12 cellular contexts compared by ENCODE assay signal in the genomic region with DNA sequence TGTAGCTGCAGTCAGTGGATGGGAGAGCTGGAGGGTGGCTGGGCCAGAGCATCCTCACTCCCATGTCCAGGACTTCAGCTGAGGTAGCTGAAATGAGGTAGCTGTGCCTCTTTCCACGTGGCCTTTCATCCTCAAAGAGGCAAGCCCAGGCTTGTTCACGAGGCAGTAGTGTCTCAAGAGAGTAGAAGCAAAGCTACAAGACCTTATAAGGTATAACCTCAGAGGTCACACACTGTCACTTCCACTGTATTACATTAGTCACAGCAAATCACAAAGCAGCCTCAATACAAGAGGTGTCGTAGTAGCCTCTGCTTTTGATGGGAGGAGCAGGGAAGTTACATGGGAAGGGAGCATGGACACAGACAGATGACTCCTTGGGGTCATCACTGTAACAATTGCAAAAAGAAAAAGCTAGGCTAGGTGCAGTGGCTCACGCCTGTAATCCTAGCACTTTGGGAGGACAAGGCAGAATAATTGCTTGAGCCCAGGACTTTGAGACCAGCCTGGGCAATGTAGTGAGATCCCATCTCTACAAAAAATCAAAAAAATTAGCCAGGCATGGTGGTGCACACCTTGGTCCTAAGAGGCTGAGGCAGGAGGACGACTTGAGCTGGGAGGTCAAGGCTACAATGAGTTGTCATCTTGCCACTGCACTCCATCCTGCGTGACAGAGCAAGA.
DNase-seq lines count a peak whose midpoint lies in the region; ATAC-seq, FAIRE-seq and TF ChIP-seq lines count a peak whose summit lies in the region.
"Had no signal": no experiment of that assay in that cellular context is flagged by ENCODE, and none has a peak within 500 bp of the region (broad histone marks: within the 10 kb centered on the region; RNA-seq: fewer than 3 reads in every experiment).

No MANE protein-coding gene starts in this region.

- H3K27me3 Mint-ChIP-seq in activated naive CD8-positive, alpha-beta T cell treated with anti-CD3 and anti-CD28 coated beads, Interleukin-2, amount 10 ng/mL, durations not matched to agents 7 days and 5 days = no peaks in the 10 kb centered on the region
- H3K27me3 Mint-ChIP-seq in activated naive CD8-positive, alpha-beta T cell treated with anti-CD3 and anti-CD28 coated beads, Interleukin-2, amount 50 U/mL, for 24 hours = no peaks in the 10 kb centered on the region
- H3K27me3 Mint-ChIP-seq in type B pancreatic cell = no peaks in the 10 kb centered on the region
- H3K27me3 Mint-ChIP-seq in chondrocyte (ENCODE audit: low read depth) = no peaks in the 10 kb centered on the region

- H4K20me1 ChIP-seq in K562 (replicated peaks; ENCODE audit: control insufficient read depth, insufficient read depth, low read length) = no peaks in the 10 kb centered on the region

- H3K4me1 Mint-ChIP-seq in activated naive CD8-positive, alpha-beta T cell treated with anti-CD3 and anti-CD28 coated beads, Interleukin-2, amount 10 ng/mL, durations not matched to agents 7 days and 5 days = peaks cover 2% of the 10 kb centered on the region
- no peaks in the 10 kb centered on the region for H3K4me1 Mint-ChIP-seq in activated naive CD8-positive, alpha-beta T cell treated with anti-CD3 and anti-CD28 coated beads, Interleukin-2, amount 50 U/mL, for 24 hours
- H3K4me1 Mint-ChIP-seq in type B pancreatic cell (ENCODE audit: unreplicated experiment) (peaks cover 4% of the 10 kb centered on the region), chondrocyte (ENCODE audit: low read depth) (no peaks in the 10 kb centered on the region)

- TF ChIP-seq EP300 in K562 (IDR thresholded peaks at IDR 0.05; ENCODE audit: low read length) (no peak), upper lobe of left lung (IDR thresholded peaks at IDR 0.05) (no peak)

- POLR2A ChIA-PET in activated naive CD8-positive, alpha-beta T cell treated with anti-CD3 and anti-CD28 coated beads, Interleukin-2, amount 10 ng/mL, durations not matched to agents 7 days and 5 days (lab: Charles Lee) = no interaction called here
- POLR2A ChIA-PET in K562 (lab: Yijun Ruan, JAX) = interaction anchor here (0.8 to 1.1 kb wide), 2 partner anchors 9 to 10 kb away, joined by 3 read pairs; no protein-coding TSS in a partner anchor

- no peak overlapping the region for H3K4me2 ChIP-seq in K562 (ENCODE audit: insufficient read depth, low read length)

- H3K36me3 Mint-ChIP-seq in activated naive CD8-positive, alpha-beta T cell treated with anti-CD3 and anti-CD28 coated beads, Interleukin-2, amount 10 ng/mL, durations not matched to agents 7 days and 5 days = no peaks in the 10 kb centered on the region
- no peaks in the 10 kb centered on the region for H3K36me3 Mint-ChIP-seq in activated naive CD8-positive, alpha-beta T cell treated with anti-CD3 and anti-CD28 coated beads, Interleukin-2, amount 50 U/mL, for 24 hours (ENCODE audit: low read depth)
- peaks cover 9% of the 10 kb centered on the region for H3K36me3 Mint-ChIP-seq in type B pancreatic cell
- no peaks in the 10 kb centered on the region for H3K36me3 Mint-ChIP-seq in chondrocyte (ENCODE audit: low read depth)

- TF ChIP-seq CTCF in K562 (IDR thresholded peaks at IDR 0.05 in 2 of 3, conservative IDR thresholded peaks at IDR 0.05 in 1 of 3; ENCODE audit: insufficient read depth in 2 of 3, low read depth in 1 of 3, low read length in 3 of 3) = no peak
- TF ChIP-seq CTCF in type B pancreatic cell (conservative IDR thresholded peaks at IDR 0.05) = no peak
- no peak for TF ChIP-seq CTCF in chondrocyte (IDR thresholded peaks at IDR 0.05)
- no peak for TF ChIP-seq CTCF in upper lobe of left lung (IDR thresholded peaks at IDR 0.05)

- no peak for TF ChIP-seq POLR2A in K562 (conservative IDR thresholded peaks at IDR 0.05)
- no peak for TF ChIP-seq POLR2A in upper lobe of left lung (IDR thresholded peaks at IDR 0.05)

- H3K36me3 ChIP-seq in K562 (ENCODE audit: control insufficient read depth, insufficient read depth, low read length) = no peaks in the 10 kb centered on the region
- no peaks in the 10 kb centered on the region for H3K36me3 ChIP-seq in upper lobe of left lung
- H3K36me3 ChIP-seq: BE2C had no signal

- CTCF ChIA-PET in K562 (lab: Yijun Ruan, JAX; ENCODE audit: low intra/inter-chr PET ratio) = no interaction called here

- H3K9me3 ChIP-seq in K562 (replicated peaks; ENCODE audit: control insufficient read depth, insufficient read depth, low read depth, low read length) (no peaks in the 10 kb centered on the region), upper lobe of left lung (peaks cover 0 to 12% (median 4%) of the 10 kb centered on the region in 4 donors)
- H3K9me3 ChIP-seq: BE2C had no signal

- BruUV-seq in K562 (replicated peaks; lab: Mats Ljungman, UMichigan) = no TSS peak

- no peak overlapping the region for H3K9ac ChIP-seq in K562 (ENCODE audit: insufficient read depth in 1 of 2, low read depth in 2 of 2, low read length in 2 of 2)

- H3K9me1 ChIP-seq in K562 (ENCODE audit: control insufficient read depth, insufficient read depth, low read length) = no peaks in the 10 kb centered on the region

- H3K27me3 ChIP-seq in K562 (ENCODE audit: control insufficient read depth in 2 of 2, insufficient read depth in 2 of 2, low read length in 2 of 2) = peaks cover 2 to 14% of the 10 kb centered on the region in 2 experiments; a peak in 4 of 5 replicates
- H3K27me3 ChIP-seq in upper lobe of left lung = no peaks in the 10 kb centered on the region
- H3K27me3 ChIP-seq: BE2C had no signal

- H3K9me3 Mint-ChIP-seq in activated naive CD8-positive, alpha-beta T cell treated with anti-CD3 and anti-CD28 coated beads, Interleukin-2, amount 10 ng/mL, durations not matched to agents 7 days and 5 days = peaks cover 8% of the 10 kb centered on the region
- H3K9me3 Mint-ChIP-seq in activated naive CD8-positive, alpha-beta T cell treated with anti-CD3 and anti-CD28 coated beads, Interleukin-2, amount 50 U/mL, for 24 hours = peaks cover 5% of the 10 kb centered on the region
- H3K9me3 Mint-ChIP-seq in type B pancreatic cell (peaks cover 18% of the 10 kb centered on the region), chondrocyte (ENCODE audit: low read depth) (peaks cover 17% of the 10 kb centered on the region)

- FAIRE-seq in K562 (lab: Jason Lieb, UNC) = no peak

- DNase-seq in activated naive CD8-positive, alpha-beta T cell treated with anti-CD3 and anti-CD28 coated beads, Interleukin-2, amount 10 ng/mL, durations not matched to agents 7 days and 5 days = no peak
- no peak for DNase-seq in activated naive CD8-positive, alpha-beta T cell treated with anti-CD3 and anti-CD28 coated beads, Interleukin-2, amount 50 U/mL, for 24 hours
- DNase-seq in K562 (ENCODE audit: extremely low read depth in 1 of 4, low spot score in 3 of 4) = no peak
- no peak for DNase-seq in type B pancreatic cell (ENCODE audit: extremely low spot score, unreplicated experiment)
- DNase-seq in chondrocyte (ENCODE audit: low spot score) = no peak
- DNase-seq in upper lobe of left lung = no peak
- DNase-seq: BE2C, NCI-H187 treated with DMSO at 0.1 percent for 48 hours, nucleus accumbens had no signal

- no peak for ATAC-seq in activated naive CD8-positive, alpha-beta T cell treated with anti-CD3 and anti-CD28 coated beads, Interleukin-2, amount 10 ng/mL, durations not matched to agents 7 days and 5 days (ENCODE audit: low read depth)
- no peak for ATAC-seq in activated naive CD8-positive, alpha-beta T cell treated with anti-CD3 and anti-CD28 coated beads, Interleukin-2, amount 50 U/mL, for 24 hours
- peak; percentile 68 for ATAC-seq in HG03565 (IDR thresholded peaks at IDR 0.05; ENCODE audit: unreplicated experiment)
- ATAC-seq in K562 = no peak
- ATAC-seq in upper lobe of left lung (ENCODE audit: low FRiP score in 2 of 2) = no peak
- ATAC-seq in HG03095 (IDR thresholded peaks at IDR 0.05; ENCODE audit: unreplicated experiment) = no peak

- H3K4me3 Mint-ChIP-seq in activated naive CD8-positive, alpha-beta T cell treated with anti-CD3 and anti-CD28 coated beads, Interleukin-2, amount 10 ng/mL, durations not matched to agents 7 days and 5 days = no peak overlapping the region
- no peak overlapping the region for H3K4me3 Mint-ChIP-seq in activated naive CD8-positive, alpha-beta T cell treated with anti-CD3 and anti-CD28 coated beads, Interleukin-2, amount 50 U/mL, for 24 hours
- H3K4me3 Mint-ChIP-seq in type B pancreatic cell (no peak overlapping the region), chondrocyte (ENCODE audit: unreplicated experiment) (no peak overlapping the region)

- WGBS in K562 (ENCODE audit: insufficient coverage, low coverage, missing lambda C conversion rate) = 6% methylated on average over 6 of the region's 6 CpGs
- 73 to 84% methylated on average over 6 of the region's 6 CpGs for WGBS in upper lobe of left lung, 2 donors

- peak overlapping the region; percentile 9 for H3K27ac Mint-ChIP-seq in activated naive CD8-positive, alpha-beta T cell treated with anti-CD3 and anti-CD28 coated beads, Interleukin-2, amount 10 ng/mL, durations not matched to agents 7 days and 5 days
- no peak overlapping the region for H3K27ac Mint-ChIP-seq in activated naive CD8-positive, alpha-beta T cell treated with anti-CD3 and anti-CD28 coated beads, Interleukin-2, amount 50 U/mL, for 24 hours
- H3K27ac Mint-ChIP-seq in type B pancreatic cell (peak overlapping the region; percentile 67), chondrocyte (ENCODE audit: unreplicated experiment) (no peak overlapping the region)

- H3K4me3 ChIP-seq in K562 (no peak overlapping the region), upper lobe of left lung (no peak overlapping the region)

- no peaks in the 10 kb centered on the region for H3K79me2 ChIP-seq in K562 (ENCODE audit: control insufficient read depth, insufficient read depth, low read length)

- H3K4me1 ChIP-seq in K562 (replicated peaks in 1 of 2; ENCODE audit: control insufficient read depth in 2 of 2, insufficient read depth in 2 of 2, low read length in 2 of 2) (0 out of 5 replicates have a peak, but pooled peaks cover 0 to 2% of the 10 kb centered on the region in 2 experiments), upper lobe of left lung (no peaks in the 10 kb centered on the region)
- H3K4me1 ChIP-seq: BE2C had no signal

- TF ChIP-seq RAD21 in K562 (CRISPR knock-in tag; conservative IDR thresholded peaks at IDR 0.05 in 1 of 2, IDR thresholded peaks at IDR 0.05 in 1 of 2) = no peak

- H3K27ac ChIP-seq in K562 (ENCODE audit: extremely low read depth, low read depth, low read length) (no peak overlapping the region), upper lobe of left lung (no peak overlapping the region)
- H3K27ac ChIP-seq: HL-60 had no signal

- no peak overlapping the region for H2AFZ ChIP-seq in K562 (ENCODE audit: low read depth, low read length)

- intact Hi-C loops in K562 (cut with micrococcal nuclease) = no loop called here

- in situ Hi-C loops in K562 (cut with MboI) = no loop called here

TF ChIP-seq in K562, 482 proteins besides CTCF, POLR2A, EP300 and RAD21:
- TF ChIP-seq RFX1 (IDR thresholded peaks at IDR 0.05) (no peak), ZNF121 (CRISPR knock-in tag; conservative IDR thresholded peaks at IDR 0.05) (peak; percentile 80)

Comparison
In these comparisons a context has a peak if more than half of its experiments do, and no peak if none do; other contexts are left out.
1. H3K27ac Mint-ChIP-seq: peak in activated naive CD8-positive, alpha-beta T cell treated with anti-CD3 and anti-CD28 coated beads, Interleukin-2, amount 10 ng/mL, durations not matched to agents 7 days and 5 days (single experiment) and type B pancreatic cell (single experiment); none in activated naive CD8-positive, alpha-beta T cell treated with anti-CD3 and anti-CD28 coated beads, Interleukin-2, amount 50 U/mL, for 24 hours (single experiment) and chondrocyte (single experiment).